Comparison of ENCODE assay signal across 20 cellular contexts in the genomic region with DNA sequence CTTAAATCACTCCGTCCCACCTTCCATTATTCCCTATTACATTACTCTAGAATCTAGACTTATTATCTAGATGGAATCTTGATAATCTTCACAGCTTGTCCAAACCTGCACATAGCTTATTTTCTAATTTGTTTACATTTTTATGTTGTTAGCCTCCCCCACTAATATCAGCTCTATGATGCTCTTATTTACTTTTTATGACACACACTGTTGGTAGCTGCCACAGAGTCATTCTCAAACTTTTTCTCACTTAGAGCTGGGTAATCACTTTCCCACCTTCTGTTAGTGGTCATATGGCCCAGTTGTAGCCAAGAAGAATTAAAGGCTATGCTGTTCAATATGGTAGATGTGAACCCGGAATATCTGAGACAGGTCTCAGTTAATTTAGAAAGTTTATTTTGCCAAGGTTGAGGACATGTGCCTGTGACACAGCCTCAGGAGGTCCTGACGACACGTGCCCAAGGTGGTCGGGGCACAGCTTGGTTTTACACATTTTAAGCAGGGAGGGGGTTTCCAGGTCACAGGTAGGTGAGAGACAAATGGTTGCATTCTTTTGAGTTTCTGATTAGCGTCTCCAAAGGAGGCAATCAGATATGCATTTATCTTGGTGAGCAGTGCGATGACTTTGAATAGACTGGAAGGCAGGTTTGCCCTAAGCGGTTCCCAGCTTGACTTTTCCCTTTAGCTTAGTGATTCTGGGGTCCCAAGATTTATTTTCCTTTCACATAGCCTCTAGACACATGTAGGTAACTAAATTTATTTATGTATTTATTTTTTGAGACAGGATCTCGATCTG.
"Had no signal": no experiment of that assay in that cellular context is flagged by ENCODE, and none has a peak within 500 bp of the region (broad histone marks: within the 10 kb centered on the region; RNA-seq: fewer than 3 reads in every experiment).

No MANE protein-coding gene starts in this region.

- H3K27ac ChIP-seq: hepatocyte, right atrium auricular region, sigmoid colon, skin epidermis, testis, tibial nerve, upper lobe of right lung, vagina had no signal

- H3K36me3 ChIP-seq: right atrium auricular region, sigmoid colon, tibial nerve, upper lobe of right lung, vagina had no signal

- DNase-seq: effector memory CD4-positive, alpha-beta T cell; erythroblast; foreskin melanocyte; head of caudate nucleus; kidney glomerular epithelial cell; mucosa of descending colon; naive thymus-derived CD8-positive, alpha-beta T cell; sigmoid colon; stimulated activated CD4-positive, alpha-beta T cell treated with anti-CD3 and anti-CD28 coated beads, Interleukin-2, amount 100 ng/mL, for 24 hours; stimulated activated CD4-positive, alpha-beta T cell treated with anti-CD3 and anti-CD28 coated beads, Interleukin-4, amount 100 ng/mL, for 4 hours; stimulated activated naive B cell treated with anti-CD40 and anti-IgM and Interleukin-4, amounts not matched to agents 10 μg/mL and 1 μg/mL and 100 μg/mL, for 72 hours; stimulated activated naive CD8-positive, alpha-beta T cell treated with anti-CD3 and anti-CD28 coated beads, Interleukin-15, amount 100 ng/mL, for 72 hours; testis; upper lobe of right lung had no signal

- ATAC-seq: mucosa of descending colon; naive thymus-derived CD8-positive, alpha-beta T cell; stimulated activated naive B cell treated with anti-CD40 and anti-IgM and Interleukin-4, amounts not matched to agents 10 μg/mL and 1 μg/mL and 100 μg/mL, for 72 hours; stimulated activated naive CD8-positive, alpha-beta T cell treated with anti-CD3 and anti-CD28 coated beads, Interleukin-15, amount 100 ng/mL, for 72 hours; upper lobe of right lung had no signal

- H3K27me3 ChIP-seq: hepatocyte, right atrium auricular region, sigmoid colon, testis, tibial nerve, upper lobe of right lung, vagina had no signal

- H3K4me3 ChIP-seq: hepatocyte, mucosa of descending colon, right atrium auricular region, sigmoid colon, skin epidermis, testis, tibial nerve, upper lobe of right lung, vagina had no signal

- FAIRE-seq: islet of Langerhans had no signal

- H3K4me1 ChIP-seq: right atrium auricular region, testis, tibial nerve, upper lobe of right lung, vagina had no signal

- H3K9me3 ChIP-seq: mucosa of descending colon, right atrium auricular region, sigmoid colon, testis, tibial nerve, upper lobe of right lung, vagina had no signal
